6 cellular contexts compared by ENCODE assay signal in genomic region chr9:41048672-41049071, GRCh38.
DNase-seq lines count a peak whose midpoint lies in the region; ATAC-seq and TF ChIP-seq lines count a peak whose summit lies in the region.
"Not testable (repeated sequence)": the region's sequence is repeated elsewhere in the genome, so short reads cannot be mapped to it uniquely, and the experiment has no call there.

No MANE protein-coding gene starts in this region.

- not testable (repeated sequence) for H3K36me3 ChIP-seq in GM23248 (ENCODE audit: low read depth)

- not testable (repeated sequence) for H3K9me3 ChIP-seq in GM23248 (ENCODE audit: low read depth)

- 0 out of 3 replicates have a peak, but pooled peaks have one; percentile 35 for ATAC-seq in SK-N-SH treated with all-trans-retinoic acid at 6 μM for 48 hours

- H3K79me2 ChIP-seq in GM23248 (ENCODE audit: insufficient read depth) = not testable (repeated sequence)

- DNase-seq in AG10803 (ENCODE audit: low read depth) = peak; percentile 7
- peak; percentile 17 for DNase-seq in GM23248
- DNase-seq in M059J (ENCODE audit: low read depth) = peak; percentile 16
- peak; percentile 14 for DNase-seq in fibroblast of pulmonary artery (ENCODE audit: low read depth)
- DNase-seq in iris pigment epithelial cell (ENCODE audit: low read depth) = peak; percentile 21

- H3K9me2 ChIP-seq in GM23248 (ENCODE audit: insufficient read depth) = not testable (repeated sequence)

- in situ Hi-C loops in GM23248 (cut with MboI) = not testable (repeated sequence)

- H3K4me2 ChIP-seq in GM23248 (ENCODE audit: unreplicated experiment) = not testable (repeated sequence)

- not testable (repeated sequence) for H3K4me3 ChIP-seq in AG10803 (ENCODE audit: low read length); GM23248; fibroblast of pulmonary artery (replicated peaks; ENCODE audit: low read depth, low read length)

- WGBS in GM23248 (ENCODE audit: low coverage in 1 of 2, low lambda C conversion rate in 2 of 2, missing lambda C conversion rate in 2 of 2), 2 experiments = 74 to 84% methylated on average over 2 of the region's 2 CpGs

- not testable (repeated sequence) for H3K27me3 ChIP-seq in GM23248 (replicated peaks; ENCODE audit: insufficient read depth)

- not testable (repeated sequence) for TF ChIP-seq CTCF in AG10803 (conservative IDR thresholded peaks at IDR 0.05; ENCODE audit: low read length); fibroblast of pulmonary artery (IDR thresholded peaks at IDR 0.05; ENCODE audit: low read length, missing control alignments)

- H3F3A ChIP-seq in GM23248 (ENCODE audit: insufficient read depth) = not testable (repeated sequence)

- H4K20me1 ChIP-seq in GM23248 (ENCODE audit: insufficient read depth) = not testable (repeated sequence)

- H3K27ac ChIP-seq in GM23248 = not testable (repeated sequence)

- H3K9ac ChIP-seq in GM23248 = not testable (repeated sequence)

- not testable (repeated sequence) for H2AFZ ChIP-seq in GM23248

- not testable (repeated sequence) for H3K4me1 ChIP-seq in GM23248 (ENCODE audit: insufficient read depth)
